9 cellular contexts compared by ENCODE assay signal in the genomic region with DNA sequence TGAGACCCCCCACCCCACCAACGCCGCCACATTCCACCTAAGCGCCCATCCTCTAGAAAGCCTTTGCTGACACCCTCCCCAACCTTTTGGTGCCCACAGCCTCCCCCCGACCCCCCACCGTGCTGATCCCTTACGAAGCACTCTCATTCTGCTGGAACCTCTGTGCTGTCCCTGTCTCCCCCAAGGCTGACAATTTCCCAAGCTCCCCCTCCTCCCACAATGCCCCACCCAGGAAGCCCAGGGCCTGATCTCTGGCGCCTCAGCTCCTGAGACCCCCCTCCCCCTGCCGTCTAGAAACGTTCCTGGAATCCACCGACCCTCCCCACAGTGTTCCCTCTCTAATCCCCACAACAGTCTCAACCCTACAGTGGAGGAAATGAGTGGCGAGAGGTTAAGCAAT. TPM values are rescaled to one million over a fixed set of nuclear protein-coding genes. Genes with fewer than 3 reads are reported as not detected.
DNase-seq lines count a peak whose midpoint lies in the region; ATAC-seq and TF ChIP-seq lines count a peak whose summit lies in the region.
"Had no signal": no experiment of that assay in that cellular context is flagged by ENCODE, and none has a peak within 500 bp of the region (broad histone marks: within the 10 kb centered on the region; RNA-seq: fewer than 3 reads in every experiment).

No MANE protein-coding gene starts in this region.

- H3K4me1 Mint-ChIP-seq in CD4-positive, alpha-beta memory T cell, result peaks cover 2 to 11% (median 5%) of the 10 kb centered on the region in 4 donors

- no peak for DNase-seq in CD4-positive, alpha-beta memory T cell
- no peak for DNase-seq in NCI-H2081 treated with DMSO at 0.1 percent for 48 hours (lab: John Stamatoyannopoulos, UW)
- DNase-seq: SIG-M5 had no signal

- H3K4me3 Mint-ChIP-seq in CD4-positive, alpha-beta memory T cell, result peak overlapping the region; percentile 74 to 85 (median 80)

- H3K36me3 Mint-ChIP-seq in CD4-positive, alpha-beta memory T cell, result peaks cover 0 to 10% of the 10 kb centered on the region in 2 donors

- intact Hi-C loops in CD4-positive, alpha-beta memory T cell (cut with micrococcal nuclease), result loop anchor here (5.0 kb wide), 1 partner anchor 52 kb away; no protein-coding TSS in a partner anchor

- no peak for TF ChIP-seq CTCF in OCI-LY3 (IDR thresholded peaks at IDR 0.05; ENCODE audit: low read depth, low read length)
- TF ChIP-seq CTCF in parathyroid adenoma (IDR thresholded peaks at IDR 0.05), result no peak

- no peak overlapping the region for H3K4me3 ChIP-seq in CD4-positive, alpha-beta memory T cell (ENCODE audit: low read length in 2 of 2)
- H3K4me3 ChIP-seq in OCI-LY3 (ENCODE audit: low read length) (peak overlapping the region; percentile 85), esophagus (ENCODE audit: low read depth in 1 of 2, low read length in 2 of 2) (peak overlapping the region in 1 of 2 donors; percentile 47), parathyroid adenoma (ENCODE audit: low read depth, low read length) (no peak overlapping the region)

- peaks cover 0 to 27% (median 21%) of the 10 kb centered on the region in 8 donors for H3K9me3 Mint-ChIP-seq in CD4-positive, alpha-beta memory T cell

- H3K27ac Mint-ChIP-seq in CD4-positive, alpha-beta memory T cell, result peak overlapping the region in 3 of 7 donors; percentile 18 to 70 (median 60)

- H3K36me3 ChIP-seq in CD4-positive, alpha-beta memory T cell (ENCODE audit: insufficient read depth, low read length), result no peaks in the 10 kb centered on the region
- H3K36me3 ChIP-seq in OCI-LY3 (replicated peaks; ENCODE audit: low read depth, low read length), result peaks cover 3% of the 10 kb centered on the region
- H3K36me3 ChIP-seq in esophagus (ENCODE audit: control insufficient read depth in 2 of 2, insufficient read depth in 2 of 2, low read length in 1 of 2), result no peaks in the 10 kb centered on the region
- no peaks in the 10 kb centered on the region for H3K36me3 ChIP-seq in parathyroid adenoma (ENCODE audit: control insufficient read depth, insufficient read depth, low read length)

- H4K20me1 ChIP-seq in OCI-LY3 (ENCODE audit: insufficient read depth, low read length), result no peaks in the 10 kb centered on the region

- H3K4me1 ChIP-seq in CD4-positive, alpha-beta memory T cell (ENCODE audit: insufficient read depth, low read length), result peaks cover 15% of the 10 kb centered on the region
- peaks cover 12% of the 10 kb centered on the region for H3K4me1 ChIP-seq in OCI-LY3 (ENCODE audit: low read length)
- peaks cover 2 to 5% of the 10 kb centered on the region in 2 donors for H3K4me1 ChIP-seq in esophagus (ENCODE audit: control insufficient read depth in 2 of 2, insufficient read depth in 2 of 2, low read length in 1 of 2)
- H3K4me1 ChIP-seq in parathyroid adenoma, result peaks cover 14% of the 10 kb centered on the region

- CTCF ChIA-PET in CD4-positive, alpha-beta memory T cell (lab: Charles Lee; ENCODE audit: partially characterized antibody), result interaction anchor here (1.3 to 3.4 kb wide), 6 partner anchors 8 to 50 kb away, joined by 4 to 17 read pairs (median 10); no protein-coding TSS in a partner anchor

- 39 to 49% methylated on average over 11 of the region's 11 CpGs for WGBS in esophagus, 2 donors

- H3K9me3 ChIP-seq in CD4-positive, alpha-beta memory T cell (ENCODE audit: control insufficient read depth in 1 of 2, low read length in 2 of 2), result peaks cover 0 to 3% of the 10 kb centered on the region in 2 donors
- H3K9me3 ChIP-seq in OCI-LY3 (ENCODE audit: insufficient read depth, low read length) (peaks cover 8% of the 10 kb centered on the region; the same call in 1 of the 2 replicates), esophagus (ENCODE audit: control insufficient read depth in 2 of 2, insufficient read depth in 1 of 2, low read depth in 1 of 2, low read length in 1 of 2) (peaks cover 0 to 2% of the 10 kb centered on the region in 2 donors), parathyroid adenoma (ENCODE audit: control insufficient read depth, low read length) (no peaks in the 10 kb centered on the region)

- H3K4me2 ChIP-seq in OCI-LY3 (ENCODE audit: low read length) (peak overlapping the region; percentile 92), parathyroid adenoma (ENCODE audit: low read length) (no peak overlapping the region)

- no peaks in the 10 kb centered on the region for H3K27me3 ChIP-seq in CD4-positive, alpha-beta memory T cell (ENCODE audit: insufficient read depth, low read length)
- no peaks in the 10 kb centered on the region for H3K27me3 ChIP-seq in OCI-LY3 (ENCODE audit: low read depth, low read length)
- no peaks in the 10 kb centered on the region for H3K27me3 ChIP-seq in esophagus (ENCODE audit: control insufficient read depth in 1 of 2, insufficient read depth in 2 of 2, low read length in 2 of 2)
- H3K27me3 ChIP-seq in parathyroid adenoma (ENCODE audit: control insufficient read depth, insufficient read depth, low read length), result no peaks in the 10 kb centered on the region

- H2AFZ ChIP-seq in OCI-LY3 (ENCODE audit: low read depth, low read length) (peak overlapping the region; percentile 88), parathyroid adenoma (peak overlapping the region; percentile 100)

- H3K79me2 ChIP-seq in OCI-LY3 (ENCODE audit: low read length) (no peaks in the 10 kb centered on the region), parathyroid adenoma (no peaks in the 10 kb centered on the region)

- POLR2A ChIA-PET in CD4-positive, alpha-beta memory T cell (lab: Charles Lee; ENCODE audit: partially characterized antibody), result interaction anchor here (1.6 kb wide), 1 partner anchor 536 kb away, joined by 4 read pairs; a partner anchor contains a TSS

- peak overlapping the region; percentile 87 for H3K9ac ChIP-seq in OCI-LY3 (ENCODE audit: low read length)
- no peak overlapping the region for H3K9ac ChIP-seq in parathyroid adenoma

- no peak for ATAC-seq in HG02588 (IDR thresholded peaks at IDR 0.05; ENCODE audit: unreplicated experiment)
- ATAC-seq in HG03469 (IDR thresholded peaks at IDR 0.05; ENCODE audit: unreplicated experiment), result no peak
- ATAC-seq in GM19351 (IDR thresholded peaks at IDR 0.05; ENCODE audit: unreplicated experiment), result no peak

- H3K27me3 Mint-ChIP-seq in CD4-positive, alpha-beta memory T cell, result no peaks in the 10 kb centered on the region

- no peak overlapping the region for H3K27ac ChIP-seq in CD4-positive, alpha-beta memory T cell (ENCODE audit: low read depth, low read length)
- H3K27ac ChIP-seq in OCI-LY3 (ENCODE audit: low read length) (no peak overlapping the region; the same call in 1 of the 2 replicates), esophagus (ENCODE audit: low read depth in 2 of 2, low read length in 1 of 2) (peak overlapping the region; percentile 14 to 37), parathyroid adenoma (peak overlapping the region; percentile 55)

RNA-seq across cellular contexts. Expression of a gene that starts 18.4 kb away (rescaled TPM):
- not detected for total RNA-seq in CD4-positive, alpha-beta memory T cell
- polyA plus RNA-seq in CD4-positive, alpha-beta memory T cell, result not detected
- under 1 TPM; 0.67 to 0.87 TPM for polyA plus RNA-seq in esophagus

RNA-seq across cellular contexts. Expression of a gene that starts 32.7 kb away (rescaled TPM):
- not detected for total RNA-seq in CD4-positive, alpha-beta memory T cell
- polyA plus RNA-seq in CD4-positive, alpha-beta memory T cell, result not detected
- 1 to 10 TPM; 2.0 to 3.3 TPM for polyA plus RNA-seq in esophagus

Comparison
In these comparisons a context has a peak if more than half of its experiments do, and no peak if none do; other contexts are left out.
1. H3K27ac ChIP-seq: peak in esophagus (2 of 2) and parathyroid adenoma (single experiment); none in CD4-positive, alpha-beta memory T cell (single experiment) and OCI-LY3 (single experiment).